ENCODE assay signal across 11 cellular contexts in genomic region chr3:46695962-46696922, GRCh38. TPM values are rescaled to one million over a fixed set of nuclear protein-coding genes. Genes with fewer than 3 reads are reported as not detected.
DNase-seq lines count a peak whose midpoint lies in the region; ATAC-seq and TF ChIP-seq lines count a peak whose summit lies in the region.
"Had no signal": no experiment of that assay in that cellular context is flagged by ENCODE, and none has a peak within 500 bp of the region (broad histone marks: within the 10 kb centered on the region; RNA-seq: fewer than 3 reads in every experiment).

No MANE protein-coding gene starts in this region.

- peaks cover 30 to 77% (median 54%) of the 10 kb centered on the region in 4 donors for H3K4me1 Mint-ChIP-seq in CD4-positive, alpha-beta memory T cell
- peaks cover 24% of the 10 kb centered on the region for H3K4me1 Mint-ChIP-seq in T-helper 2 cell treated with Interferon-gamma antibody and Interleukin-4, amounts not matched to agents 5 μg/mL and 100 μg/mL, for 36 hours (ENCODE audit: low read depth)
- H3K4me1 Mint-ChIP-seq in nephron, result peaks cover 21% of the 10 kb centered on the region

- CTCF ChIA-PET in CD4-positive, alpha-beta memory T cell (lab: Charles Lee; ENCODE audit: partially characterized antibody), result interaction anchor here (0.9 to 2.8 kb wide), 8 partner anchors 10 to 207 kb away, joined by 3 to 14 read pairs (median 4); no protein-coding TSS in a partner anchor

- TF ChIP-seq CTCF in esophagus squamous epithelium (IDR thresholded peaks at IDR 0.05) (no peak), nephron (IDR thresholded peaks at IDR 0.05; ENCODE audit: unreplicated experiment in 3 of 3) (no peak), omental fat pad (IDR thresholded peaks at IDR 0.05) (no peak)

- intact Hi-C loops in CD4-positive, alpha-beta memory T cell (cut with micrococcal nuclease), result no loop called here
- intact Hi-C loops in esophagus squamous epithelium (cut with DNase I), result no loop called here

- no peaks in the 10 kb centered on the region for H3K36me3 Mint-ChIP-seq in CD4-positive, alpha-beta memory T cell
- H3K36me3 Mint-ChIP-seq in T-helper 2 cell treated with Interferon-gamma antibody and Interleukin-4, amounts not matched to agents 5 μg/mL and 100 μg/mL, for 36 hours (ENCODE audit: low read depth), result no peaks in the 10 kb centered on the region
- H3K36me3 Mint-ChIP-seq in nephron (ENCODE audit: low read depth), result no peaks in the 10 kb centered on the region
- H3K36me3 Mint-ChIP-seq: stimulated activated naive B cell treated with anti-CD40 and anti-IgM and Interleukin-4, amounts not matched to agents 10 μg/mL and 1 μg/mL and 100 μg/mL, for 72 hours had no signal

- H3K9me3 Mint-ChIP-seq in CD4-positive, alpha-beta memory T cell, result no peaks in the 10 kb centered on the region
- H3K9me3 Mint-ChIP-seq in T-helper 2 cell treated with Interferon-gamma antibody and Interleukin-4, amounts not matched to agents 5 μg/mL and 100 μg/mL, for 36 hours, result no peaks in the 10 kb centered on the region
- no peaks in the 10 kb centered on the region for H3K9me3 Mint-ChIP-seq in nephron
- H3K9me3 Mint-ChIP-seq: stimulated activated naive B cell treated with anti-CD40 and anti-IgM and Interleukin-4, amounts not matched to agents 10 μg/mL and 1 μg/mL and 100 μg/mL, for 72 hours had no signal

- no peaks in the 10 kb centered on the region for H3K27me3 ChIP-seq in CD4-positive, alpha-beta memory T cell (ENCODE audit: insufficient read depth, low read length)
- H3K27me3 ChIP-seq in esophagus squamous epithelium, result peaks cover 0 to 8% (median 0%) of the 10 kb centered on the region in 4 donors

- no peak for ATAC-seq in omental fat pad (ENCODE audit: low FRiP score)

- H3K27me3 Mint-ChIP-seq in CD4-positive, alpha-beta memory T cell, result no peaks in the 10 kb centered on the region
- peaks cover 37% of the 10 kb centered on the region for H3K27me3 Mint-ChIP-seq in T-helper 2 cell treated with Interferon-gamma antibody and Interleukin-4, amounts not matched to agents 5 μg/mL and 100 μg/mL, for 36 hours (ENCODE audit: low read depth)
- peaks cover 29% of the 10 kb centered on the region for H3K27me3 Mint-ChIP-seq in nephron (ENCODE audit: low read depth)

- no peaks in the 10 kb centered on the region for H3K9me3 ChIP-seq in CD4-positive, alpha-beta memory T cell (ENCODE audit: control insufficient read depth in 1 of 2, low read length in 2 of 2)
- H3K9me3 ChIP-seq in esophagus squamous epithelium, result no peaks in the 10 kb centered on the region

- peak overlapping the region; percentile 74 to 93 (median 90) for H3K27ac Mint-ChIP-seq in CD4-positive, alpha-beta memory T cell
- peak overlapping the region; percentile 78 for H3K27ac Mint-ChIP-seq in T-helper 2 cell treated with Interferon-gamma antibody and Interleukin-4, amounts not matched to agents 5 μg/mL and 100 μg/mL, for 36 hours
- peak overlapping the region in 2 of 3 experiments; percentile 15 to 25 for H3K27ac Mint-ChIP-seq in nephron
- H3K27ac Mint-ChIP-seq: stimulated activated naive B cell treated with anti-CD40 and anti-IgM and Interleukin-4, amounts not matched to agents 10 μg/mL and 1 μg/mL and 100 μg/mL, for 72 hours had no signal

- POLR2A ChIA-PET in CD4-positive, alpha-beta memory T cell (lab: Charles Lee; ENCODE audit: partially characterized antibody), result interaction anchor here (0.5 kb wide), 1 partner anchor 520 kb away, joined by 3 read pairs; no protein-coding TSS in a partner anchor

- peak overlapping the region in 6 of 8 donors; percentile 63 to 80 (median 70) for H3K4me3 Mint-ChIP-seq in CD4-positive, alpha-beta memory T cell
- peak overlapping the region; percentile 53 for H3K4me3 Mint-ChIP-seq in T-helper 2 cell treated with Interferon-gamma antibody and Interleukin-4, amounts not matched to agents 5 μg/mL and 100 μg/mL, for 36 hours
- H3K4me3 Mint-ChIP-seq in nephron, result peak overlapping the region in 2 of 3 experiments; percentile 27 to 52
- H3K4me3 Mint-ChIP-seq: stimulated activated naive B cell treated with anti-CD40 and anti-IgM and Interleukin-4, amounts not matched to agents 10 μg/mL and 1 μg/mL and 100 μg/mL, for 72 hours had no signal

- DNase-seq in CD4-positive, alpha-beta memory T cell, result no peak
- no peak for DNase-seq in T-helper 2 cell treated with Interferon-gamma antibody and Interleukin-4, amounts not matched to agents 5 μg/mL and 100 μg/mL, for 36 hours (ENCODE audit: low spot score)
- DNase-seq in esophagus squamous epithelium (lab: John Stamatoyannopoulos, UW), result no peak
- DNase-seq in omental fat pad (ENCODE audit: low spot score), result no peak
- no peak for DNase-seq in stimulated activated CD4-positive, alpha-beta T cell treated with anti-CD3 and anti-CD28 coated beads, Interleukin-2, amount 100 ng/mL, for 48 hours
- DNase-seq in Ammon's horn (ENCODE audit: low spot score), result no peak
- no peak for DNase-seq in NCI-H2107 (lab: John Stamatoyannopoulos, UW)
- DNase-seq: NCI-H1048; stimulated activated naive B cell treated with anti-CD40 and anti-IgM and Interleukin-4, amounts not matched to agents 10 μg/mL and 1 μg/mL and 100 μg/mL, for 72 hours had no signal

- H3K27ac ChIP-seq in CD4-positive, alpha-beta memory T cell (ENCODE audit: low read depth, low read length), result no peak overlapping the region
- H3K27ac ChIP-seq in esophagus squamous epithelium, result peak overlapping the region; percentile 88 to 99 (median 97)

- no peak for TF ChIP-seq POLR2A in esophagus squamous epithelium (IDR thresholded peaks at IDR 0.05)

- peak overlapping the region in 1 of 2 donors; percentile 30 for H3K4me3 ChIP-seq in CD4-positive, alpha-beta memory T cell (ENCODE audit: low read length in 2 of 2)
- H3K4me3 ChIP-seq in esophagus squamous epithelium, result no peak overlapping the region

- H3K4me1 ChIP-seq in CD4-positive, alpha-beta memory T cell (ENCODE audit: insufficient read depth, low read length), result peaks cover 61% of the 10 kb centered on the region
- peaks cover 57 to 82% (median 57%) of the 10 kb centered on the region in 3 donors for H3K4me1 ChIP-seq in esophagus squamous epithelium

- WGBS in esophagus squamous epithelium, 2 donors, result 83 to 100% methylated on average over 1 to 2 of the region's 4 CpGs

- H3K36me3 ChIP-seq in CD4-positive, alpha-beta memory T cell (ENCODE audit: insufficient read depth, low read length), result no peaks in the 10 kb centered on the region
- H3K36me3 ChIP-seq in esophagus squamous epithelium, result no peaks in the 10 kb centered on the region

RNA-seq across cellular contexts. Expression of gene ALS2CL, which starts 2.8 kb away (rescaled TPM):
- 10 to 100 TPM; 26.3 to 29.8 TPM for total RNA-seq in CD4-positive, alpha-beta memory T cell
- 1 to 10 TPM; 3.2 to 6.8 TPM for polyA plus RNA-seq in CD4-positive, alpha-beta memory T cell
- total RNA-seq in esophagus squamous epithelium, result 100 to 1,000 TPM in 3 of 4 donors, 10 to 100 TPM in 1; 42.4 to 121 (median 114) TPM
- 10 to 100 TPM in 1 of 4 donors, 1 to 10 TPM in 3; 3.7 to 30.6 (median 6.7) TPM for total RNA-seq in omental fat pad

RNA-seq across cellular contexts. Expression of gene TMIE, which starts 5.0 kb away (rescaled TPM):
- total RNA-seq in CD4-positive, alpha-beta memory T cell, result 1 to 10 TPM; 3.1 to 3.3 TPM
- 1 to 10 TPM in 1 of 2 donors, under 1 TPM in 1; 0.70 to 2.3 TPM for polyA plus RNA-seq in CD4-positive, alpha-beta memory T cell
- total RNA-seq in esophagus squamous epithelium, result 1 to 10 TPM in 1 of 4 donors, under 1 TPM in 3; 0.18 to 1.1 (median 0.61) TPM
- total RNA-seq in omental fat pad, result under 1 TPM in 1 of 4 donors, not detected in 3; 0.79 TPM
- total RNA-seq: T-helper 2 cell treated with Interferon-gamma antibody and Interleukin-4, amounts not matched to agents 100 ng/mL and 5 ng/mL, for 36 hours had no signal

RNA-seq across cellular contexts. Expression of gene PRSS50, which starts 21.4 kb away (rescaled TPM):
- total RNA-seq in CD4-positive, alpha-beta memory T cell, result not detected
- polyA plus RNA-seq in CD4-positive, alpha-beta memory T cell, result not detected
- under 1 TPM in 1 of 4 donors, not detected in 3; 0.19 TPM for total RNA-seq in esophagus squamous epithelium
- total RNA-seq in omental fat pad, result under 1 TPM in 1 of 4 donors, not detected in 3; 0.32 TPM
- total RNA-seq: T-helper 2 cell treated with Interferon-gamma antibody and Interleukin-4, amounts not matched to agents 100 ng/mL and 5 ng/mL, for 36 hours had no signal

Comparison
In these comparisons a context has a peak if more than half of its experiments do, and no peak if none do; other contexts are left out.
1. H3K27ac Mint-ChIP-seq: peak in every context shown above with its lines; median percentile 90 in CD4-positive, alpha-beta memory T cell; 78 in T-helper 2 cell treated with Interferon-gamma antibody and Interleukin-4, amounts not matched to agents 5 μg/mL and 100 μg/mL, for 36 hours; 20 in nephron.